In the genomic region with DNA sequence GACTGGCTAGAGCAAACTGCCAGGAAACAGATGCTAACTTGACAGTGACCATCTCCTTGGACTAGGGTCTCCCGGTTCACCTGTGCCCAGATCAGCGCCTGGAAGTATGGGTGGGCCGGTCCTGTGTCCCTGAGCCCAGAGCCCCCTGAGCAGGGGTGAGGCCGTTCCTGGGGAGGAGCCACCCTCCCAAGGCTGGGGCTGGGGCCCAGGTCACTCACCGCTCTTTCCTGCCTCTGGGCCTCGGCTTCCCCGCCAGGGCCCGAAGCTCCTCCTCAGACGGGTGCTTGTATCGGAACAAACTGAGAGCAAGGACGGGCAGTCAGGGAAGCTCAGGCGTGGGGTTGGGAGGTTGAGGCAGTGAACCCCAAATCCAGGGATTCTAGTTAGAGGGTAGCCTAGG, we compare ENCODE assay signal across 1 cellular context.
TF ChIP-seq lines count a peak whose summit lies in the region.

No MANE protein-coding gene starts in this region.

TF ChIP-seq in H1, 55 proteins besides CTCF, POLR2A, EP300 and RAD21:
- no peak for TF ChIP-seq SAP30 (IDR thresholded peaks at IDR 0.05; ENCODE audit: insufficient read depth, insufficient replicate concordance, low read length)
- no peak for TF ChIP-seq BCL11A (IDR thresholded peaks at IDR 0.05; ENCODE audit: low read depth in 2 of 2, low read length in 2 of 2)
- TF ChIP-seq, protein P1, sequence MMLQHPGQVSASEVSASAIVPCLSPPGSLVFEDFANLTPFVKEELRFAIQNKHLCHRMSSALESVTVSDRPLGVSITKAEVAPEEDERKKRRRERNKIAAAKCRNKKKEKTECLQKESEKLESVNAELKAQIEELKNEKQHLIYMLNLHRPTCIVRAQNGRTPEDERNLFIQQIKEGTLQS (IDR thresholded peaks at IDR 0.05; ENCODE audit: insufficient read depth, low read depth, low read length), result no peak
- TF ChIP-seq SRF (IDR thresholded peaks at IDR 0.05; ENCODE audit: low read depth, low read length), result no peak
